Comparison of ENCODE assay signal across 8 cellular contexts in genomic region chr17:50129946-50130777, GRCh38. TPM values are rescaled to one million over a fixed set of nuclear protein-coding genes. Genes with fewer than 3 reads are reported as not detected.
DNase-seq lines count a peak whose midpoint lies in the region; ATAC-seq and TF ChIP-seq lines count a peak whose summit lies in the region.

Gene SAMD14 (minus strand): TSS chr17:50130160. CDS start chr17:50124959, 5,201 bp downstream.

- peaks cover 8% of the 10 kb centered on the region for H3K36me3 ChIP-seq in CD4-positive, CD25-positive, alpha-beta regulatory T cell (ENCODE audit: control insufficient read depth, insufficient read depth, low read length)
- peaks cover 0 to 9% of the 10 kb centered on the region in 2 donors for H3K36me3 ChIP-seq in psoas muscle (ENCODE audit: insufficient read depth in 1 of 2, low read depth in 1 of 2)

- peaks cover 0 to 2% (median 0%) of the 10 kb centered on the region in 7 donors for H3K9me3 Mint-ChIP-seq in CD4-positive, CD25-positive, alpha-beta regulatory T cell
- no peaks in the 10 kb centered on the region for H3K9me3 Mint-ChIP-seq in activated T-helper 2 cell treated with anti-CD3 and anti-CD28 coated beads, Interferon-gamma antibody, Interleukin-2, Interleukin-4, amounts not matched to agents 10 μg/mL and 5 μg/mL and 100 μg/mL, durations not matched to agents 14 hours and 24 hours and 36 hours

- H3K4me3 Mint-ChIP-seq in CD4-positive, CD25-positive, alpha-beta regulatory T cell: peak within 1 kb of the TSS; percentile 68 to 84 (median 76)
- peak within 1 kb of the TSS; percentile 72 for H3K4me3 Mint-ChIP-seq in activated T-helper 2 cell treated with anti-CD3 and anti-CD28 coated beads, Interferon-gamma antibody, Interleukin-2, Interleukin-4, amounts not matched to agents 10 μg/mL and 5 μg/mL and 100 μg/mL, durations not matched to agents 14 hours and 24 hours and 36 hours (ENCODE audit: low read depth)

- peaks cover 12% of the 10 kb centered on the region for H3K27me3 ChIP-seq in CD4-positive, CD25-positive, alpha-beta regulatory T cell (ENCODE audit: control insufficient read depth, insufficient read depth, low read length)
- H3K27me3 ChIP-seq in psoas muscle (ENCODE audit: insufficient read depth in 3 of 3, low read length in 2 of 3): no peaks in the 10 kb centered on the region

- no peak within 1 kb of the TSS for H3K4me3 ChIP-seq in CD4-positive, CD25-positive, alpha-beta regulatory T cell (ENCODE audit: low read depth, low read length)
- peak within 1 kb of the TSS; percentile 69 for H3K4me3 ChIP-seq in psoas muscle

- H3K36me3 Mint-ChIP-seq in CD4-positive, CD25-positive, alpha-beta regulatory T cell: peaks cover 4% of the 10 kb centered on the region
- peaks cover 34% of the 10 kb centered on the region for H3K36me3 Mint-ChIP-seq in activated T-helper 2 cell treated with anti-CD3 and anti-CD28 coated beads, Interferon-gamma antibody, Interleukin-2, Interleukin-4, amounts not matched to agents 10 μg/mL and 5 μg/mL and 100 μg/mL, durations not matched to agents 14 hours and 24 hours and 36 hours (ENCODE audit: low read depth)

- ATAC-seq in CD4-positive, CD25-positive, alpha-beta regulatory T cell (ENCODE audit: low read depth in 2 of 2): peak; percentile 63 to 64
- ATAC-seq in HG03432 (IDR thresholded peaks at IDR 0.05; ENCODE audit: unreplicated experiment) (peak; percentile 49), Right ventricle myocardium superior (ENCODE audit: poor library complexity) (peak; percentile 41), psoas muscle (peak; percentile 26 to 58 (median 46)), GM21723 (IDR thresholded peaks at IDR 0.05; ENCODE audit: unreplicated experiment) (no peak), GM21737 (IDR thresholded peaks at IDR 0.05; ENCODE audit: unreplicated experiment) (no peak), GM18858 (IDR thresholded peaks at IDR 0.05; ENCODE audit: unreplicated experiment) (no peak)

- H3K27ac Mint-ChIP-seq in CD4-positive, CD25-positive, alpha-beta regulatory T cell: peak within 1 kb of the TSS in 1 of 3 donors; percentile 74
- peak within 1 kb of the TSS; percentile 19 for H3K27ac Mint-ChIP-seq in activated T-helper 2 cell treated with anti-CD3 and anti-CD28 coated beads, Interferon-gamma antibody, Interleukin-2, Interleukin-4, amounts not matched to agents 10 μg/mL and 5 μg/mL and 100 μg/mL, durations not matched to agents 14 hours and 24 hours and 36 hours

- H3K27me3 Mint-ChIP-seq in CD4-positive, CD25-positive, alpha-beta regulatory T cell: peaks cover 35% of the 10 kb centered on the region
- peaks cover 30% of the 10 kb centered on the region for H3K27me3 Mint-ChIP-seq in activated T-helper 2 cell treated with anti-CD3 and anti-CD28 coated beads, Interferon-gamma antibody, Interleukin-2, Interleukin-4, amounts not matched to agents 10 μg/mL and 5 μg/mL and 100 μg/mL, durations not matched to agents 14 hours and 24 hours and 36 hours (ENCODE audit: low read depth)

- TF ChIP-seq CTCF in psoas muscle (IDR thresholded peaks at IDR 0.05): no peak

- intact Hi-C loops in activated T-helper 2 cell treated with anti-CD3 and anti-CD28 coated beads, Interferon-gamma antibody, Interleukin-2, Interleukin-4, amounts not matched to agents 10 μg/mL and 5 μg/mL and 100 μg/mL, durations not matched to agents 14 hours and 24 hours and 36 hours (cut with micrococcal nuclease): no loop called here
- intact Hi-C loops in Right ventricle myocardium superior (cut with DNase I) (no loop called here), psoas muscle (cut with DNase I) (loop anchor here (5.0 kb wide), 1 partner anchor 37 kb away; the partner anchor contains the start of gene SGCA (in 2 of the 2))

- H3K4me1 Mint-ChIP-seq in CD4-positive, CD25-positive, alpha-beta regulatory T cell: peaks cover 3 to 26% (median 10%) of the 10 kb centered on the region in 4 donors
- peaks cover 22% of the 10 kb centered on the region for H3K4me1 Mint-ChIP-seq in activated T-helper 2 cell treated with anti-CD3 and anti-CD28 coated beads, Interferon-gamma antibody, Interleukin-2, Interleukin-4, amounts not matched to agents 10 μg/mL and 5 μg/mL and 100 μg/mL, durations not matched to agents 14 hours and 24 hours and 36 hours (ENCODE audit: low read depth)

- H3K27ac ChIP-seq in CD4-positive, CD25-positive, alpha-beta regulatory T cell (ENCODE audit: insufficient read depth, low read length, poor library complexity, severe bottlenecking): no peak within 1 kb of the TSS
- H3K27ac ChIP-seq in psoas muscle: peak within 1 kb of the TSS; percentile 82

- no peaks in the 10 kb centered on the region for H3K9me3 ChIP-seq in CD4-positive, CD25-positive, alpha-beta regulatory T cell (ENCODE audit: control insufficient read depth in 2 of 2, low read length in 2 of 2)
- no peaks in the 10 kb centered on the region for H3K9me3 ChIP-seq in psoas muscle

- peak; percentile 20 to 45 (median 36) for DNase-seq in CD4-positive, CD25-positive, alpha-beta regulatory T cell
- no peak for DNase-seq in activated T-helper 2 cell treated with anti-CD3 and anti-CD28 coated beads, Interferon-gamma antibody, Interleukin-2, Interleukin-4, amounts not matched to agents 10 μg/mL and 5 μg/mL and 100 μg/mL, durations not matched to agents 14 hours and 24 hours and 36 hours (ENCODE audit: low spot score)
- DNase-seq in Right ventricle myocardium superior: no peak
- DNase-seq in psoas muscle: peak in 1 of 2 donors; percentile 67

- WGBS in psoas muscle, 3 donors: 5 to 11% (median 9%) methylated on average over 35 to 73 of the region's 74 CpGs

- H3K4me1 ChIP-seq in CD4-positive, CD25-positive, alpha-beta regulatory T cell (ENCODE audit: control insufficient read depth, insufficient read depth, low read length, poor library complexity, severe bottlenecking): peaks cover 22% of the 10 kb centered on the region
- H3K4me1 ChIP-seq in psoas muscle: peaks cover 34% of the 10 kb centered on the region

RNA-seq across cellular contexts. Expression of gene SAMD14, which starts in this region (rescaled TPM):
- 0.96 TPM for total RNA-seq in CD4-positive, CD25-positive, alpha-beta regulatory T cell
- under 1 TPM in 1 of 4 donors, not detected in 3; 0.09 TPM for polyA plus RNA-seq in CD4-positive, CD25-positive, alpha-beta regulatory T cell
- 2.0 and 2.4 TPM in 2 replicates for total RNA-seq in activated T-helper 2 cell treated with anti-CD3 and anti-CD28 coated beads, Interferon-gamma antibody, Interleukin-2, Interleukin-4, amounts not matched to agents 10 μg/mL and 5 μg/mL and 100 μg/mL, durations not matched to agents 14 hours and 24 hours and 36 hours
- total RNA-seq in Right ventricle myocardium superior (0.78 TPM), psoas muscle (1 to 10 TPM in 3 of 4 donors, under 1 TPM in 1; 0.55 to 2.7 (median 1.3) TPM)
- 1 to 10 TPM in 1 of 3 donors, under 1 TPM in 2; 0.64 to 1.3 (median 0.98) TPM for polyA plus RNA-seq in psoas muscle

Comparison
In these comparisons a context has a peak if more than half of its experiments do, and no peak if none do; other contexts are left out.
1. Peak in DNase-seq and ATAC-seq in CD4-positive, CD25-positive, alpha-beta regulatory T cell; RNA of the gene not detected or under 1 TPM.
2. Peak in ATAC-seq in Right ventricle myocardium superior; RNA of the gene not detected or under 1 TPM.
3. ATAC-seq: peak in HG03432 (single experiment) and psoas muscle (4 of 4); none in GM21723 (single experiment), GM21737 (single experiment) and GM18858 (single experiment).
4. intact Hi-C loops: an anchor here in psoas muscle (5.0 kb wide); none called in activated T-helper 2 cell treated with anti-CD3 and anti-CD28 coated beads, Interferon-gamma antibody, Interleukin-2, Interleukin-4, amounts not matched to agents 10 μg/mL and 5 μg/mL and 100 μg/mL, durations not matched to agents 14 hours and 24 hours and 36 hours and Right ventricle myocardium superior.